Comparison of ENCODE assay signal across 28 cellular contexts in genomic region chr2:199627417-199627816, GRCh38.
"Had no signal": no experiment of that assay in that cellular context is flagged by ENCODE, and none has a peak within 500 bp of the region (broad histone marks: within the 10 kb centered on the region; RNA-seq: fewer than 3 reads in every experiment).

No MANE protein-coding gene starts in this region.

- H3K36me3 ChIP-seq: cardiac muscle cell, SJCRH30, WERI-Rb-1 had no signal

- FAIRE-seq: RCC 7860 had no signal

- H3K27me3 ChIP-seq: SJCRH30 had no signal

- DNase-seq: activated CD4-positive, alpha-beta memory T cell treated with anti-CD3 and anti-CD28 coated beads for 36 hours; activated CD4-positive, alpha-beta T cell treated with anti-CD3 and anti-CD28 coated beads for 36 hours; activated CD4-positive, alpha-beta T cell treated with anti-CD3 and anti-CD28 coated beads, Interleukin-2, amount 50 U/mL, for 1 hour; activated CD8-positive, alpha-beta memory T cell treated with anti-CD3 and anti-CD28 coated beads, Interleukin-2, amount 50 U/mL, for 4 hours; activated gamma-delta T cell treated with Interleukin-2 at 50 U/mL for 16 hours; activated naive CD4-positive, alpha-beta T cell treated with anti-CD3 and anti-CD28 coated beads, Interleukin-2, amount 10 ng/mL, durations not matched to agents 7 days and 5 days; activated naive CD8-positive, alpha-beta T cell treated with anti-CD3 and anti-CD28 coated beads, Interleukin-2, amount 50 U/mL, for 24 hours; activated T-cell treated with anti-CD3 and anti-CD28 coated beads for 4 hours; activated T-cell treated with anti-CD3 and anti-CD28 coated beads, Interleukin-2, amount 50 U/mL, for 4 hours; anterior cingulate cortex; Karpas-422; NCI-H1105; NCI-H1417 treated with DMSO at 0.1 percent for 48 hours; NCI-H1694; NCI-H1930; NCI-H2081 treated with DMSO at 0.1 percent for 48 hours; NCI-H226; NCI-H446 treated with DMSO at 0.1 percent for 48 hours; NCI-H524; NK-92 treated with Interleukin-12 subunit alpha and Interleukin-12 subunit beta, amount 100 ng/mL, for 24 hours; PC-9; SHP77; SJCRH30; T1000; WERI-Rb-1 had no signal

- H3K4me3 ChIP-seq: cardiac muscle cell, PC-9, SJCRH30, SK-N-MC had no signal
